In the genomic region with DNA sequence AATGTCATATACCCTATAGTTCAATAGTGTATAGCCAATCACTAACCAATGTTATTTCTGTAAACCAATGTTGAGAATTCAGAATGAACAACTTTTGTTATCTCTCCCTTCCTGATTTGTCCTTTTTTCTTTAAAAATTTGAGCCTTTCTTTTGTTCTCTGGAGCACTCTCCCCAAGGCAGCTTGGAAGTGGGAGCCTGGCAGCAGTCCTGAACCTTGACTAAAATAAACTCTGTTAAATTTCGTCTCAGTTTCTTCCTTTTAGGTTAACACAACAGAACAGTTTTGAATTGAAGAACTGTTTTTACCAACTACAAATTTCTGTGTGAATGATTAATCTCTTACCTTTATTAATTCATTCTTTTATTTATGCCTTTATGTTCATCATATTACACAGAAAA, we compare ENCODE assay signal across 27 cellular contexts. TPM values are rescaled to one million over a fixed set of nuclear protein-coding genes. Genes with fewer than 3 reads are reported as not detected.
A peak's percentile ranks its signal among the peaks of the same experiment; 100 is the strongest.
DNase-seq lines count a peak whose midpoint lies in the region; ATAC-seq and TF ChIP-seq lines count a peak whose summit lies in the region.
"Had no signal": no experiment of that assay in that cellular context is flagged by ENCODE, and none has a peak within 500 bp of the region (broad histone marks: within the 10 kb centered on the region; RNA-seq: fewer than 3 reads in every experiment).

No MANE protein-coding gene starts in this region.

- no peaks in the 10 kb centered on the region for H3K27me3 ChIP-seq in left ventricle myocardium inferior (ENCODE audit: low read depth)
- H3K27me3 ChIP-seq: BLaER1 had no signal

- H3K4me1 ChIP-seq in left ventricle myocardium inferior, result peaks cover 45% of the 10 kb centered on the region
- H3K4me1 ChIP-seq: BLaER1 had no signal

- no peaks in the 10 kb centered on the region for H3K9me3 Mint-ChIP-seq in activated CD4-positive, alpha-beta T cell treated with anti-CD3 and anti-CD28 coated beads for 36 hours (ENCODE audit: low read depth)
- H3K9me3 Mint-ChIP-seq in chondrocyte (ENCODE audit: low read depth), result no peaks in the 10 kb centered on the region
- H3K9me3 Mint-ChIP-seq: CD4-positive, alpha-beta memory T cell had no signal

- no peaks in the 10 kb centered on the region for H3K9me3 ChIP-seq in left ventricle myocardium inferior (replicated peaks)
- H3K9me3 ChIP-seq: BLaER1 had no signal

- no peaks in the 10 kb centered on the region for H3K27me3 Mint-ChIP-seq in activated CD4-positive, alpha-beta T cell treated with anti-CD3 and anti-CD28 coated beads for 36 hours
- no peaks in the 10 kb centered on the region for H3K27me3 Mint-ChIP-seq in chondrocyte (ENCODE audit: low read depth)
- H3K27me3 Mint-ChIP-seq: CD4-positive, alpha-beta memory T cell had no signal

- intact Hi-C loops in activated CD4-positive, alpha-beta T cell treated with anti-CD3 and anti-CD28 coated beads for 36 hours (cut with DNase I, micrococcal nuclease), result no loop called here
- intact Hi-C loops in left ventricle myocardium inferior (cut with micrococcal nuclease) (no loop called here), Right ventricle myocardium superior (cut with DNase I) (no loop called here)

- peaks cover 50% of the 10 kb centered on the region for H3K36me3 Mint-ChIP-seq in activated CD4-positive, alpha-beta T cell treated with anti-CD3 and anti-CD28 coated beads for 36 hours (ENCODE audit: low read depth)
- peaks cover 25% of the 10 kb centered on the region for H3K36me3 Mint-ChIP-seq in chondrocyte (ENCODE audit: low read depth)

- H3K27ac Mint-ChIP-seq in activated CD4-positive, alpha-beta T cell treated with anti-CD3 and anti-CD28 coated beads for 36 hours, result peak overlapping the region; percentile 51
- peak overlapping the region; percentile 3 for H3K27ac Mint-ChIP-seq in chondrocyte (ENCODE audit: unreplicated experiment)

- H3K4me1 Mint-ChIP-seq in activated CD4-positive, alpha-beta T cell treated with anti-CD3 and anti-CD28 coated beads for 36 hours, result peaks cover 5% of the 10 kb centered on the region
- H3K4me1 Mint-ChIP-seq in chondrocyte (ENCODE audit: low read depth), result peaks cover 46% of the 10 kb centered on the region

- H3K4me3 ChIP-seq in left ventricle myocardium inferior, result no peak overlapping the region
- H3K4me3 ChIP-seq: BLaER1 had no signal

- no peak for TF ChIP-seq CTCF in left ventricle myocardium inferior (IDR thresholded peaks at IDR 0.05; ENCODE audit: borderline replicate concordance)
- no peak for TF ChIP-seq CTCF in chondrocyte (IDR thresholded peaks at IDR 0.05)

- H3K4me3 Mint-ChIP-seq in activated CD4-positive, alpha-beta T cell treated with anti-CD3 and anti-CD28 coated beads for 36 hours, result no peak overlapping the region
- no peak overlapping the region for H3K4me3 Mint-ChIP-seq in chondrocyte (ENCODE audit: unreplicated experiment)
- H3K4me3 Mint-ChIP-seq: CD4-positive, alpha-beta memory T cell had no signal

- H3K27ac ChIP-seq in left ventricle myocardium inferior (replicated peaks), result peak overlapping the region; percentile 40
- H3K27ac ChIP-seq: 22Rv1, BLaER1, HL-60, RWPE1 had no signal

- H3K36me3 ChIP-seq in left ventricle myocardium inferior, result peaks cover 78% of the 10 kb centered on the region

- POLR2A ChIA-PET in activated CD4-positive, alpha-beta T cell treated with anti-CD3 and anti-CD28 coated beads for 36 hours (lab: Charles Lee), result no interaction called here

- CTCF ChIA-PET in activated CD4-positive, alpha-beta T cell treated with anti-CD3 and anti-CD28 coated beads for 36 hours (lab: Charles Lee), result interaction anchor here (1.0 kb wide), 1 partner anchor 160 kb away, joined by 3 read pairs; no protein-coding TSS in a partner anchor

- ATAC-seq in activated CD4-positive, alpha-beta T cell treated with anti-CD3 and anti-CD28 coated beads for 36 hours, result no peak
- no peak for ATAC-seq in Right ventricle myocardium superior (ENCODE audit: poor library complexity)
- ATAC-seq: HepG2 had no signal

- no peak for DNase-seq in activated CD4-positive, alpha-beta T cell treated with anti-CD3 and anti-CD28 coated beads for 36 hours
- no peak for DNase-seq in activated CD4-positive, alpha-beta T cell treated with anti-CD3 and anti-CD28 coated beads, Interleukin-2, amount 50 U/mL, for 4 hours
- no peak for DNase-seq in left ventricle myocardium inferior
- DNase-seq in Right ventricle myocardium superior, result no peak
- no peak for DNase-seq in chondrocyte (ENCODE audit: low spot score)
- peak; percentile 61 for DNase-seq in superior temporal gyrus (ENCODE audit: extremely low spot score)
- DNase-seq in COR-L47 (lab: John Stamatoyannopoulos, UW), result no peak
- DNase-seq in NCI-H526 treated with DMSO at 0.1 percent for 48 hours (lab: John Stamatoyannopoulos, UW), result no peak
- DNase-seq: ACHN; Calu3; CD4-positive, alpha-beta memory T cell; DMS153; GOT3; HCEC 1CT; KBM-7; MM.1S; NCI-H1048; NCI-H1417 treated with DMSO at 0.1 percent for 48 hours; NCI-H187; NCI-H2107; NCI-H446 treated with DMSO at 0.1 percent for 48 hours had no signal

RNA-seq across cellular contexts. Expression of gene CD302, which starts 35.9 kb away (rescaled TPM):
- under 1 TPM; 0.47 to 0.57 TPM for total RNA-seq in activated CD4-positive, alpha-beta T cell treated with anti-CD3 and anti-CD28 coated beads for 36 hours
- total RNA-seq in left ventricle myocardium inferior (17.2 TPM), Right ventricle myocardium superior (19.7 TPM), chondrocyte (6.0 to 10.6 TPM (median 6.4 TPM) in 3 replicates)
- total RNA-seq: G401 had no signal

RNA-seq across cellular contexts. Expression of gene MARCHF7, which starts 49.8 kb away (rescaled TPM):
- total RNA-seq in activated CD4-positive, alpha-beta T cell treated with anti-CD3 and anti-CD28 coated beads for 36 hours, result 10 to 100 TPM; 78.3 to 83.1 TPM
- total RNA-seq in left ventricle myocardium inferior (75.1 TPM), Right ventricle myocardium superior (70.7 TPM), chondrocyte (71.5 to 79.8 TPM (median 78.7 TPM) in 3 replicates)
